8 cellular contexts compared by ENCODE assay signal in genomic region chr1:39102537-39103320, GRCh38.
A peak's percentile ranks its signal among the peaks of the same experiment; 100 is the strongest.
DNase-seq lines count a peak whose midpoint lies in the region; ATAC-seq and TF ChIP-seq lines count a peak whose summit lies in the region.

No MANE protein-coding gene starts in this region.

- H3K36me3 ChIP-seq in WERI-Rb-1 = no peaks in the 10 kb centered on the region
- H3K36me3 ChIP-seq in esophagus muscularis mucosa = no peaks in the 10 kb centered on the region
- no peaks in the 10 kb centered on the region for H3K36me3 ChIP-seq in mucosa of rectum (ENCODE audit: control insufficient read depth in 2 of 2, insufficient read depth in 2 of 2, low read length in 2 of 2)

- no peaks in the 10 kb centered on the region for H3K27me3 ChIP-seq in WERI-Rb-1 (ENCODE audit: insufficient read depth, low read depth, severe bottlenecking)
- H3K27me3 ChIP-seq in esophagus muscularis mucosa = no peaks in the 10 kb centered on the region
- H3K27me3 ChIP-seq in mucosa of rectum (ENCODE audit: control insufficient read depth in 2 of 2, insufficient read depth in 2 of 2, low read length in 2 of 2) = no peaks in the 10 kb centered on the region

- TF ChIP-seq CTCF in WERI-Rb-1 (IDR thresholded peaks at IDR 0.05; ENCODE audit: low read depth, low read length) (peak; percentile 70), esophagus muscularis mucosa (IDR thresholded peaks at IDR 0.05) (peak; percentile 79 to 92 (median 84))

- no peak for TF ChIP-seq EP300 in esophagus muscularis mucosa (IDR thresholded peaks at IDR 0.05)

- peak; percentile 91 for DNase-seq in DMS153 (lab: John Stamatoyannopoulos, UW)
- peak; percentile 87 for DNase-seq in HCEC 1CT
- peak; percentile 67 for DNase-seq in NCI-H2227 (lab: John Stamatoyannopoulos, UW; ENCODE audit: unreplicated experiment)
- DNase-seq in WERI-Rb-1 = peak; percentile 32
- no peak for DNase-seq in esophagus muscularis mucosa (ENCODE audit: extremely low spot score)
- no peak for DNase-seq in effector CD8-positive, alpha-beta T cell (lab: John Stamatoyannopoulos, UW)

- no peak for ATAC-seq in HG02938 (IDR thresholded peaks at IDR 0.05; ENCODE audit: unreplicated experiment)

- no peak overlapping the region for H3K9ac ChIP-seq in mucosa of rectum (ENCODE audit: low read depth in 1 of 2, low read length in 2 of 2)

- H3K27ac ChIP-seq in WERI-Rb-1 = no peak overlapping the region
- H3K27ac ChIP-seq in esophagus muscularis mucosa (replicated peaks in 1 of 4) = peak overlapping the region; percentile 96 to 99 (median 98)
- peak overlapping the region; percentile 21 to 25 for H3K27ac ChIP-seq in mucosa of rectum (ENCODE audit: low read depth in 2 of 2, low read length in 2 of 2)

- no peak for TF ChIP-seq POLR2A in esophagus muscularis mucosa (IDR thresholded peaks at IDR 0.05; ENCODE audit: low read depth)

- H3K9me3 ChIP-seq in WERI-Rb-1 (ENCODE audit: severe bottlenecking) (no peaks in the 10 kb centered on the region), esophagus muscularis mucosa (no peaks in the 10 kb centered on the region), mucosa of rectum (ENCODE audit: control insufficient read depth in 2 of 2, low read length in 2 of 2) (no peaks in the 10 kb centered on the region)

- intact Hi-C loops in esophagus muscularis mucosa (cut with DNase I) = loop anchor here (2.0 kb wide), 1 partner anchor 156 kb away; no protein-coding TSS in a partner anchor

- H3K4me3 ChIP-seq in WERI-Rb-1 (ENCODE audit: low read depth, low read length) = no peak overlapping the region
- H3K4me3 ChIP-seq in esophagus muscularis mucosa = no peak overlapping the region
- H3K4me3 ChIP-seq in mucosa of rectum (ENCODE audit: low read length in 2 of 2) = no peak overlapping the region

- H3K4me1 ChIP-seq in esophagus muscularis mucosa (peaks cover 41 to 64% (median 50%) of the 10 kb centered on the region in 4 donors), mucosa of rectum (ENCODE audit: control insufficient read depth in 2 of 2, insufficient read depth in 2 of 2, low read length in 2 of 2) (peaks cover 19 to 23% of the 10 kb centered on the region in 2 donors)

- WGBS in esophagus muscularis mucosa = 29% methylated on average over 11 of the region's 11 CpGs

Comparison
In these comparisons a context has a peak if more than half of its experiments do, and no peak if none do; other contexts are left out.
1. DNase-seq: peak in DMS153 (single experiment), HCEC 1CT (single experiment), NCI-H2227 (single experiment) and WERI-Rb-1 (single experiment); none in esophagus muscularis mucosa (single experiment) and effector CD8-positive, alpha-beta T cell (single experiment).